ENCODE assay signal across 1 cellular context in the genomic region with DNA sequence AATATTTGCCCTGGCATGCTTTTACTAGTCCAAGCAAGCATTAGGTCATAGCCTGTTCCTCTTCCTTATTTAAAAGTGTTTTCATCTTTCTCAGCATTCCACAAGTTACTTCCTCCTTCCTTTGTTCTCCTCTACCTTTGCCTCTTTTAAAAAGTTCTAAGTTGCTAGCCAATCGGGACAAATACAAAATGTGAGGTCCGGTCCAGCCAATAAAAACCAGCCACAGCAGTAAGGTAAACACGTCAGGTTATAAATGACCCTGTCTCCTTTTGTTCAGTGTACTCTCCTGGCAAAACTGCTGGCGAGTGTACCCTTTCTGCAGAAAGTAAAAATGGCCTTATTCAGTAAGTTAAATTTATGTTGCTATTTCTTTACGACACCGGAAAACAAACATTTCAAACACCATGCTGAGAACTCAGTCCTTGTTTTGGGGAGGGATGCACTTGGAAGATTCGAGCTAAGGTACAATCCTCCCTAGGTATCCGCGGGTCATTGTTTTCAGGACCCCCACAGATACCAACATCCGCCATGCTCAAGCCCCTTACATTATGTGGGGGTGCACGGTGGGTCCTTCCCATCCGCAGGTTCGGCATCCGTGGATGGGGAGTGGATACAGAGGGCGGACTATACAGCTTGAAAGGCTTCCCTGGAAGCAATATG.
TF ChIP-seq lines count a peak whose summit lies in the region.
"Not testable (repeated sequence)": the region's sequence is repeated elsewhere in the genome, so short reads cannot be mapped to it uniquely, and the experiment has no call there.

No MANE protein-coding gene starts in this region.

TF ChIP-seq in HepG2, 621 proteins besides CTCF, POLR2A, EP300 and RAD21:
- TF ChIP-seq ZC3H4 (CRISPR knock-in tag; IDR thresholded peaks at IDR 0.05; ENCODE audit: borderline replicate concordance) (0 out of 2 replicates have a peak, but pooled peaks have one; percentile 53), ZEB1 (IDR thresholded peaks at IDR 0.05; ENCODE audit: insufficient replicate concordance, low read depth) (peak; percentile 30), NCOA1 (CRISPR knock-in tag; IDR thresholded peaks at IDR 0.05) (peak; percentile 55; the same call in 1 of the 2 replicates), POLR2AphosphoS5 (IDR thresholded peaks at IDR 0.05; ENCODE audit: low read depth, low read length) (peak; percentile 81), FOXA3 (CRISPR knock-in tag; IDR thresholded peaks at IDR 0.05) (peak; percentile 51; the same call in 1 of the 2 replicates), NFYB (CRISPR knock-in tag; IDR thresholded peaks at IDR 0.05) (peak; percentile 64), GATAD2A (CRISPR knock-in tag; IDR thresholded peaks at IDR 0.05) (0 out of 2 replicates have a peak, but pooled peaks have one; percentile 22), ZBTB3 (CRISPR knock-in tag; IDR thresholded peaks at IDR 0.05; ENCODE audit: borderline replicate concordance, low read depth) (0 out of 2 replicates have a peak, but pooled peaks have one; percentile 3), FOXA1 (CRISPR knock-in tag; IDR thresholded peaks at IDR 0.05) (peak; percentile 68), ERF (CRISPR knock-in tag; IDR thresholded peaks at IDR 0.05) (0 out of 2 replicates have a peak, but pooled peaks have one; percentile 6), NFYC (CRISPR knock-in tag; IDR thresholded peaks at IDR 0.05) (peak; percentile 69), DMAP1 (CRISPR knock-in tag; IDR thresholded peaks at IDR 0.05) (0 out of 2 replicates have a peak, but pooled peaks have one; percentile 14), STAT5B (CRISPR knock-in tag; IDR thresholded peaks at IDR 0.05) (peak; percentile 16; the same call in 1 of the 2 replicates)
- TF ChIP-seq, protein P1, sequence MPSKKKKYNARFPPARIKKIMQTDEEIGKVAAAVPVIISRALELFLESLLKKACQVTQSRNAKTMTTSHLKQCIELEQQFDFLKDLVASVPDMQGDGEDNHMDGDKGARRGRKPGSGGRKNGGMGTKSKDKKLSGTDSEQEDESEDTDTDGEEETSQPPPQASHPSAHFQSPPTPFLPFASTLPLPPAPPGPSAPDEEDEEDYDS (CRISPR knock-in tag; IDR thresholded peaks at IDR 0.05): peak; percentile 95
- not testable (repeated sequence) for TF ChIP-seq FOXA1 (IDR thresholded peaks at IDR 0.05)
